ENCODE assay signal across 23 cellular contexts in the genomic region with DNA sequence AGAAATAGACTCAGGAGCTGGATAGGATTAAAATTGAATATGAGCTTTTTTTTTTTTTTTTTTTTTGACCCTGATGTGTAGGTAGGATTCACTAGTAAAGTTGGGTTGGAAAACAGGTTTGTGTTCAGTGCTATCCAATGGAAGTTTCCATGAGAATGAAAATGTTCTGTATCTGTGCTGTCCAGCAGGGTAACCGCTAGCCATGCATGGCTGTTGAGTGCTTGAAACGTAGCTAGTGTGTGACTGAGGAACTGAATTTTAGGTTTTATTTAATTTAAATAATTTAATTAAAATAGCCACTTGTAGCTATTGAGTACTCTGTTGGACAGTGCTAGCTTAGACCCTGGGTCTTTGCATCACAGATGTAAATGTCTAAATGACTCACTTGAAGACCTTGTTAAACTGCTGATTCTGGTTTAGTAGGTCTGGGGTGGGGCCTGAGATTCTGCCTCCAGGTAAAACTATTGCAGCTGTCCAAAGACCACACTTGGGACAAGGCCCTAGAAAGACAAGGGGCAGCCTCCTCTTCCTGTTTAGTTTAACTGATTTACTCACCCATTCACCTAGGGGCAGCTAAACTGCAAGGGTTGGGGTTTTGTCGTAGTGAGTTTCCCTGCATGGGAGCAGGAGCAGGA. TPM values are rescaled to one million over a fixed set of nuclear protein-coding genes. Genes with fewer than 3 reads are reported as not detected.
DNase-seq lines count a peak whose midpoint lies in the region; ATAC-seq and TF ChIP-seq lines count a peak whose summit lies in the region.
"Had no signal": no experiment of that assay in that cellular context is flagged by ENCODE, and none has a peak within 500 bp of the region (broad histone marks: within the 10 kb centered on the region; RNA-seq: fewer than 3 reads in every experiment).

No MANE protein-coding gene starts in this region.

- no peak overlapping the region for H3K4me3 ChIP-seq in colonic mucosa
- H3K4me3 ChIP-seq: SK-N-MC, stomach had no signal

- H3K9me3 ChIP-seq in colonic mucosa = no peaks in the 10 kb centered on the region
- H3K9me3 ChIP-seq: stomach had no signal

- H3K4me1 ChIP-seq in colonic mucosa = no peaks in the 10 kb centered on the region

- H3K27ac ChIP-seq in colonic mucosa = no peak overlapping the region
- H3K27ac ChIP-seq: brain microvascular endothelial cell, epithelial cell of prostate, SK-N-MC, stomach had no signal

- no peak overlapping the region for H3K9ac ChIP-seq in colonic mucosa (ENCODE audit: low read depth in 2 of 2, low read length in 2 of 2)

- no peak for DNase-seq in activated naive CD8-positive, alpha-beta T cell treated with anti-CD3 and anti-CD28 coated beads for 36 hours
- no peak for DNase-seq in activated naive CD8-positive, alpha-beta T cell treated with anti-CD3 and anti-CD28 coated beads, Interleukin-2, amount 50 U/mL, for 24 hours
- peak; percentile 26 for DNase-seq in RPMI7951 (ENCODE audit: low read depth)
- DNase-seq in islet precursor cell = peak; percentile 90
- DNase-seq in AG08395 (ENCODE audit: low spot score) = no peak
- DNase-seq in colonic mucosa = no peak
- DNase-seq in NCI-H1930 (lab: John Stamatoyannopoulos, UW) = no peak
- no peak for DNase-seq in DMS79 (lab: John Stamatoyannopoulos, UW)
- DNase-seq: ACHN; brain microvascular endothelial cell; dermis blood vessel endothelial cell; HFFc6; KBM-7; kidney glomerular epithelial cell; mesenchymal stem cell; NCI-H1105 treated with DMSO at 0.1 percent for 48 hours; NCI-H526; stimulated activated CD4-positive, alpha-beta T cell treated with anti-CD3 and anti-CD28 coated beads, Interleukin-4, amount 100 ng/mL, for 1 hour; stomach had no signal

- intact Hi-C loops in colonic mucosa (cut with DNase I) = no loop called here

- no peaks in the 10 kb centered on the region for H3K27me3 Mint-ChIP-seq in activated naive CD8-positive, alpha-beta T cell treated with anti-CD3 and anti-CD28 coated beads for 36 hours
- no peaks in the 10 kb centered on the region for H3K27me3 Mint-ChIP-seq in activated naive CD8-positive, alpha-beta T cell treated with anti-CD3 and anti-CD28 coated beads, Interleukin-2, amount 50 U/mL, for 24 hours
- H3K27me3 Mint-ChIP-seq: natural killer cell treated with Interleukin-12 subunit alpha and Interleukin-12 subunit beta and Interleukin-15 and Interleukin-18, amount 100 ng/mL, for 72 hours had no signal

- no peaks in the 10 kb centered on the region for H3K9me3 Mint-ChIP-seq in activated naive CD8-positive, alpha-beta T cell treated with anti-CD3 and anti-CD28 coated beads for 36 hours
- H3K9me3 Mint-ChIP-seq in activated naive CD8-positive, alpha-beta T cell treated with anti-CD3 and anti-CD28 coated beads, Interleukin-2, amount 50 U/mL, for 24 hours = no peaks in the 10 kb centered on the region
- H3K9me3 Mint-ChIP-seq: CD14-positive monocyte; HFFc6; natural killer cell treated with Interleukin-12 subunit alpha and Interleukin-12 subunit beta and Interleukin-15 and Interleukin-18, amount 100 ng/mL, for 72 hours had no signal

- peaks cover 35% of the 10 kb centered on the region for H3K4me1 Mint-ChIP-seq in activated naive CD8-positive, alpha-beta T cell treated with anti-CD3 and anti-CD28 coated beads for 36 hours
- H3K4me1 Mint-ChIP-seq in activated naive CD8-positive, alpha-beta T cell treated with anti-CD3 and anti-CD28 coated beads, Interleukin-2, amount 50 U/mL, for 24 hours = peaks cover 40% of the 10 kb centered on the region

- H3K36me3 Mint-ChIP-seq in activated naive CD8-positive, alpha-beta T cell treated with anti-CD3 and anti-CD28 coated beads for 36 hours = peaks cover 6% of the 10 kb centered on the region
- H3K36me3 Mint-ChIP-seq in activated naive CD8-positive, alpha-beta T cell treated with anti-CD3 and anti-CD28 coated beads, Interleukin-2, amount 50 U/mL, for 24 hours (ENCODE audit: low read depth) = peaks cover 6% of the 10 kb centered on the region
- H3K36me3 Mint-ChIP-seq: natural killer cell treated with Interleukin-12 subunit alpha and Interleukin-12 subunit beta and Interleukin-15 and Interleukin-18, amount 100 ng/mL, for 72 hours had no signal

- peak overlapping the region; percentile 31 for H3K27ac Mint-ChIP-seq in activated naive CD8-positive, alpha-beta T cell treated with anti-CD3 and anti-CD28 coated beads for 36 hours
- H3K27ac Mint-ChIP-seq in activated naive CD8-positive, alpha-beta T cell treated with anti-CD3 and anti-CD28 coated beads, Interleukin-2, amount 50 U/mL, for 24 hours = no peak overlapping the region
- H3K27ac Mint-ChIP-seq: CD14-positive monocyte; HFFc6; natural killer cell treated with Interleukin-12 subunit alpha and Interleukin-12 subunit beta and Interleukin-15 and Interleukin-18, amount 100 ng/mL, for 72 hours had no signal

- H3K27me3 ChIP-seq in colonic mucosa = no peaks in the 10 kb centered on the region
- H3K27me3 ChIP-seq: brain microvascular endothelial cell, stomach had no signal

- no peak overlapping the region for H3K4me3 Mint-ChIP-seq in activated naive CD8-positive, alpha-beta T cell treated with anti-CD3 and anti-CD28 coated beads for 36 hours
- H3K4me3 Mint-ChIP-seq in activated naive CD8-positive, alpha-beta T cell treated with anti-CD3 and anti-CD28 coated beads, Interleukin-2, amount 50 U/mL, for 24 hours = no peak overlapping the region
- H3K4me3 Mint-ChIP-seq: CD14-positive monocyte; HFFc6; natural killer cell treated with Interleukin-12 subunit alpha and Interleukin-12 subunit beta and Interleukin-15 and Interleukin-18, amount 100 ng/mL, for 72 hours had no signal

- no peak for TF ChIP-seq CTCF in colonic mucosa (IDR thresholded peaks at IDR 0.05)

- no peak for ATAC-seq in activated naive CD8-positive, alpha-beta T cell treated with anti-CD3 and anti-CD28 coated beads, Interleukin-2, amount 50 U/mL, for 24 hours
- ATAC-seq: natural killer cell treated with Interleukin-12 subunit alpha and Interleukin-12 subunit beta and Interleukin-15 and Interleukin-18, amount 100 ng/mL, for 72 hours had no signal

- no peaks in the 10 kb centered on the region for H3K36me3 ChIP-seq in colonic mucosa
- H3K36me3 ChIP-seq: brain microvascular endothelial cell, stomach had no signal

RNA-seq across cellular contexts. Expression of a gene that starts 4.6 kb away (rescaled TPM):
- total RNA-seq in activated naive CD8-positive, alpha-beta T cell treated with anti-CD3 and anti-CD28 coated beads for 36 hours = 10 to 100 TPM; 20.2 to 20.3 TPM
- total RNA-seq in RPMI7951 (2014; rRNA removed; shearing (Covaris generic)) = 10.2 and 12.0 TPM in 2 replicates
- total RNA-seq in colonic mucosa = 10 to 100 TPM; 13.9 to 21.5 TPM

Comparison
In these comparisons a context has a peak if more than half of its experiments do, and no peak if none do; other contexts are left out.
1. DNase-seq: peak in RPMI7951 (single experiment) and islet precursor cell (single experiment); none in activated naive CD8-positive, alpha-beta T cell treated with anti-CD3 and anti-CD28 coated beads for 36 hours (single experiment), activated naive CD8-positive, alpha-beta T cell treated with anti-CD3 and anti-CD28 coated beads, Interleukin-2, amount 50 U/mL, for 24 hours (single experiment), AG08395 (single experiment), colonic mucosa (single experiment), NCI-H1930 (0 of 2) and DMS79 (single experiment).